In the genomic region with DNA sequence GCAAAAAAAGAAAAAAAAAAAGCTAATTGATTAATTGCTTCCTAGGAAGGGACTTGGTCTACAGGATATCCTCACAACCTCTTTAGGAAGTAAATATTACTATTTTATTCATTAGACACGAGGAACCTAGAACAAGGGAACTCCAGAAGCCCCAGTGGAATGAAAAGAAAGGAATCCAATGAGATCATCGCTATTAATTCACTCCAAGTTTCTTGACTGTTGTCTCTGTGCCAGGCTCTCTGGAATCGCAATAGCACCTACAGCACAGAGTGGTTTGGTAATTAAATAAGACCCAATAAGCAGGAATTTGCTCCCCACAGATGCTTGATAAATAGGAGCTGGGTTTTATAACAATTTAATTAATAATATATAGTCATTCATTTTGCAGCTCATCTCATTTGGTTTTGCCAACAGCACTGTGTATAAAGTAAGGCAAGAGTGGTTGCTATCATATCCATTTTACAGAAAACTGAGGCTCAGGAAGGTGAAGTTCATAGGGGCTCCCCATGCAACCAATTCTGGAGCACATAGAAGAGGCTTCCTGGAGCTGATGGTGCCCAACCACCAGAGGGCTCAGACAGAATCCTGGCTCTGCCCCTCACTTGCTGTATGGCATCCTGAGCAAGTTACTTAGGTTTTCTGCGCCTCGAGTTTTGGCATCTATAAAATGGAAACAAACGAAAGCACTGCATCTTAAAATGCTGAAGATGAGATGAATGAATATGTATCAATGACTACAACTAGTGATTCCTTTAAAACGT, we compare ENCODE assay signal across 1 cellular context.
TF ChIP-seq lines count a peak whose summit lies in the region.

No MANE protein-coding gene starts in this region.

TF ChIP-seq in HCT116, 20 proteins besides CTCF, POLR2A, EP300 and RAD21 (continued from another document):
- TF ChIP-seq, protein P1, sequence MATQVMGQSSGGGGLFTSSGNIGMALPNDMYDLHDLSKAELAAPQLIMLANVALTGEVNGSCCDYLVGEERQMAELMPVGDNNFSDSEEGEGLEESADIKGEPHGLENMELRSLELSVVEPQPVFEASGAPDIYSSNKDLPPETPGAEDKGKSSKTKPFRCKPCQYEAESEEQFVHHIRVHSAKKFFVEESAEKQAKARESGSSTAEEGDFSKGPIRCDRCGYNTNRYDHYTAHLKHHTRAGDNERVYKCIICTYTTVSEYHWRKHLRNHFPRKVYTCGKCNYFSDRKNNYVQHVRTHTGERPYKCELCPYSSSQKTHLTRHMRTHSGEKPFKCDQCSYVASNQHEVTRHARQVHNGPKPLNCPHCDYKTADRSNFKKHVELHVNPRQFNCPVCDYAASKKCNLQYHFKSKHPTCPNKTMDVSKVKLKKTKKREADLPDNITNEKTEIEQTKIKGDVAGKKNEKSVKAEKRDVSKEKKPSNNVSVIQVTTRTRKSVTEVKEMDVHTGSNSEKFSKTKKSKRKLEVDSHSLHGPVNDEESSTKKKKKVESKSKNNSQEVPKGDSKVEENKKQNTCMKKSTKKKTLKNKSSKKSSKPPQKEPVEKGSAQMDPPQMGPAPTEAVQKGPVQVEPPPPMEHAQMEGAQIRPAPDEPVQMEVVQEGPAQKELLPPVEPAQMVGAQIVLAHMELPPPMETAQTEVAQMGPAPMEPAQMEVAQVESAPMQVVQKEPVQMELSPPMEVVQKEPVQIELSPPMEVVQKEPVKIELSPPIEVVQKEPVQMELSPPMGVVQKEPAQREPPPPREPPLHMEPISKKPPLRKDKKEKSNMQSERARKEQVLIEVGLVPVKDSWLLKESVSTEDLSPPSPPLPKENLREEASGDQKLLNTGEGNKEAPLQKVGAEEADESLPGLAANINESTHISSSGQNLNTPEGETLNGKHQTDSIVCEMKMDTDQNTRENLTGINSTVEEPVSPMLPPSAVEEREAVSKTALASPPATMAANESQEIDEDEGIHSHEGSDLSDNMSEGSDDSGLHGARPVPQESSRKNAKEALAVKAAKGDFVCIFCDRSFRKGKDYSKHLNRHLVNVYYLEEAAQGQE (IDR thresholded peaks at IDR 0.05; ENCODE audit: low read depth): no peak
- no peak for TF ChIP-seq ELF1 (IDR thresholded peaks at IDR 0.05; ENCODE audit: borderline replicate concordance, low read depth)
- TF ChIP-seq, protein P2, sequence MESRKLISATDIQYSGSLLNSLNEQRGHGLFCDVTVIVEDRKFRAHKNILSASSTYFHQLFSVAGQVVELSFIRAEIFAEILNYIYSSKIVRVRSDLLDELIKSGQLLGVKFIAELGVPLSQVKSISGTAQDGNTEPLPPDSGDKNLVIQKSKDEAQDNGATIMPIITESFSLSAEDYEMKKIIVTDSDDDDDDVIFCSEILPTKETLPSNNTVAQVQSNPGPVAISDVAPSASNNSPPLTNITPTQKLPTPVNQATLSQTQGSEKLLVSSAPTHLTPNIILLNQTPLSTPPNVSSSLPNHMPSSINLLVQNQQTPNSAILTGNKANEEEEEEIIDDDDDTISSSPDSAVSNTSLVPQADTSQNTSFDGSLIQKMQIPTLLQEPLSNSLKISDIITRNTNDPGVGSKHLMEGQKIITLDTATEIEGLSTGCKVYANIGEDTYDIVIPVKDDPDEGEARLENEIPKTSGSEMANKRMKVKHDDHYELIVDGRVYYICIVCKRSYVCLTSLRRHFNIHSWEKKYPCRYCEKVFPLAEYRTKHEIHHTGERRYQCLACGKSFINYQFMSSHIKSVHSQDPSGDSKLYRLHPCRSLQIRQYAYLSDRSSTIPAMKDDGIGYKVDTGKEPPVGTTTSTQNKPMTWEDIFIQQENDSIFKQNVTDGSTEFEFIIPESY (IDR thresholded peaks at IDR 0.05; ENCODE audit: extremely low read depth, insufficient replicate concordance, low read length): no peak
- no peak for TF ChIP-seq YY1 (IDR thresholded peaks at IDR 0.05; ENCODE audit: extremely low read depth, insufficient replicate concordance, low read depth, low read length)
- TF ChIP-seq JUND (IDR thresholded peaks at IDR 0.05): no peak
